14 cellular contexts compared by ENCODE assay signal in genomic region chr21:44766014-44766817, GRCh38. TPM values are rescaled to one million over a fixed set of nuclear protein-coding genes. Genes with fewer than 3 reads are reported as not detected.
A peak's percentile ranks its signal among the peaks of the same experiment; 100 is the strongest.
DNase-seq lines count a peak whose midpoint lies in the region; ATAC-seq and TF ChIP-seq lines count a peak whose summit lies in the region.
"Had no signal": no experiment of that assay in that cellular context is flagged by ENCODE, and none has a peak within 500 bp of the region (broad histone marks: within the 10 kb centered on the region; RNA-seq: fewer than 3 reads in every experiment).

No MANE protein-coding gene starts in this region.

- H2AFZ ChIP-seq in PC-3 (ENCODE audit: low read length) (no peak overlapping the region), trophoblast cell (ENCODE audit: insufficient read depth, low read length, poor library complexity) (no peak overlapping the region)

- H3K27ac Mint-ChIP-seq in activated naive CD4-positive, alpha-beta T cell treated with anti-CD3 and anti-CD28 coated beads for 36 hours = peak overlapping the region; percentile 38
- peak overlapping the region in 4 of 5 experiments; percentile 39 to 86 (median 66) for H3K27ac Mint-ChIP-seq in brain
- H3K27ac Mint-ChIP-seq: dendritic cell treated with granulocyte-macrophage colony-stimulating factor and Interleukin-4, amounts not matched to agents 40 ng/mL and 50 ng/mL, for 4 days had no signal

- DNase-seq in activated naive CD4-positive, alpha-beta T cell treated with anti-CD3 and anti-CD28 coated beads for 36 hours = no peak
- DNase-seq in activated naive CD4-positive, alpha-beta T cell (lab: John Stamatoyannopoulos, UW) = no peak
- DNase-seq in PC-3 (no peak), trophoblast cell (no peak), T-helper 9 cell (no peak), hepatic stellate cell (ENCODE audit: low spot score) (no peak), NCI-H1417 (lab: John Stamatoyannopoulos, UW) (no peak)
- DNase-seq: NCI-H2227 treated with DMSO at 0.1 percent for 48 hours had no signal

- H2AK5ac ChIP-seq in trophoblast cell (ENCODE audit: low read length) = no peak overlapping the region

- H3K9ac ChIP-seq in PC-3 (ENCODE audit: low read length) (no peak overlapping the region), trophoblast cell (ENCODE audit: low read length) (no peak overlapping the region)

- H3K4ac ChIP-seq in trophoblast cell (ENCODE audit: low read depth, low read length) = no peak overlapping the region

- H3K18ac ChIP-seq in trophoblast cell (ENCODE audit: low read length) = no peak overlapping the region

- POLR2A ChIA-PET in PC-3 (lab: Charles Lee; ENCODE audit: unreplicated experiment) = no interaction called here

- H3K4me2 ChIP-seq in PC-3 (ENCODE audit: low read length) (peak overlapping the region; percentile 75), trophoblast cell (ENCODE audit: low read length) (no peak overlapping the region)

- no peak overlapping the region for H4K12ac ChIP-seq in trophoblast cell (ENCODE audit: low read depth, low read length)

- peak overlapping the region; percentile 53 for H4K91ac ChIP-seq in trophoblast cell (ENCODE audit: low read depth, low read length)

- peaks cover 8% of the 10 kb centered on the region for H3F3A ChIP-seq in PC-3 (ENCODE audit: low read length, unreplicated experiment)

- no peaks in the 10 kb centered on the region for H3K9me2 ChIP-seq in PC-3 (replicated peaks; ENCODE audit: low read length)

- peaks cover 7% of the 10 kb centered on the region for H3K36me3 Mint-ChIP-seq in activated naive CD4-positive, alpha-beta T cell treated with anti-CD3 and anti-CD28 coated beads for 36 hours (ENCODE audit: low read depth)
- H3K36me3 Mint-ChIP-seq in brain = peaks cover 21% of the 10 kb centered on the region

- no TSS peak for BruUV-seq in PC-3 (replicated peaks; lab: Mats Ljungman, UMichigan)

- H3K27ac ChIP-seq in PC-3 (ENCODE audit: low read length) (peak overlapping the region; percentile 55), trophoblast cell (ENCODE audit: low read depth, low read length) (no peak overlapping the region)

- WGBS in trophoblast cell (ENCODE audit: extremely low coverage, insufficient coverage, insufficient read length) = no CpG with 5 or more reads among the region's 24 CpGs

- peaks cover 3% of the 10 kb centered on the region for H3K79me1 ChIP-seq in trophoblast cell (ENCODE audit: low read length)

- H2BK12ac ChIP-seq in trophoblast cell (ENCODE audit: low read length) = peak overlapping the region; percentile 1

- no peak overlapping the region for H3K23ac ChIP-seq in trophoblast cell (ENCODE audit: low read length)

- H3K4me3 Mint-ChIP-seq in activated naive CD4-positive, alpha-beta T cell treated with anti-CD3 and anti-CD28 coated beads for 36 hours = no peak overlapping the region
- H3K4me3 Mint-ChIP-seq in brain = no peak overlapping the region
- H3K4me3 Mint-ChIP-seq: dendritic cell treated with granulocyte-macrophage colony-stimulating factor and Interleukin-4, amounts not matched to agents 40 ng/mL and 50 ng/mL, for 4 days; mesothelial cell of epicardium had no signal

- H3K4me3 ChIP-seq in PC-3 (ENCODE audit: low read length) = peak overlapping the region; percentile 36; the same call in 1 of the 2 replicates
- no peak overlapping the region for H3K4me3 ChIP-seq in trophoblast cell (ENCODE audit: low read depth, low read length)

- H3K4me1 Mint-ChIP-seq in activated naive CD4-positive, alpha-beta T cell treated with anti-CD3 and anti-CD28 coated beads for 36 hours (ENCODE audit: low read depth) = peaks cover 11% of the 10 kb centered on the region
- peaks cover 37% of the 10 kb centered on the region for H3K4me1 Mint-ChIP-seq in brain

- H3K79me2 ChIP-seq in PC-3 (ENCODE audit: low read length) = no peaks in the 10 kb centered on the region
- H3K79me2 ChIP-seq in trophoblast cell (ENCODE audit: control insufficient read depth, insufficient read depth, low read length, poor library complexity) = no peaks in the 10 kb centered on the region

- H3K9me3 ChIP-seq in PC-3 (ENCODE audit: low read length) (no peaks in the 10 kb centered on the region), trophoblast cell (ENCODE audit: insufficient read depth, low read depth, low read length) (no peaks in the 10 kb centered on the region)

- no peaks in the 10 kb centered on the region for H3K9me3 Mint-ChIP-seq in activated naive CD4-positive, alpha-beta T cell treated with anti-CD3 and anti-CD28 coated beads for 36 hours
- H3K9me3 Mint-ChIP-seq in brain = no peaks in the 10 kb centered on the region
- H3K9me3 Mint-ChIP-seq: dendritic cell treated with granulocyte-macrophage colony-stimulating factor and Interleukin-4, amounts not matched to agents 40 ng/mL and 50 ng/mL, for 4 days; mesothelial cell of epicardium; type B pancreatic cell had no signal

- peak overlapping the region; percentile 41 for H3K14ac ChIP-seq in trophoblast cell (ENCODE audit: low read length)

- H3K4me1 ChIP-seq in PC-3 (ENCODE audit: insufficient read depth, low read length) (peaks cover 30% of the 10 kb centered on the region), trophoblast cell (ENCODE audit: control insufficient read depth in 1 of 2, insufficient read depth in 2 of 2, low read length in 2 of 2) (peaks cover 14 to 17% of the 10 kb centered on the region in 2 experiments)

- H3K36me3 ChIP-seq in PC-3 (ENCODE audit: low read depth, low read length) (peaks cover 15% of the 10 kb centered on the region), trophoblast cell (ENCODE audit: control insufficient read depth in 1 of 2, insufficient read depth in 2 of 2, low read length in 2 of 2) (peaks cover 5 to 11% of the 10 kb centered on the region in 2 experiments)

- no peak overlapping the region for H2BK5ac ChIP-seq in trophoblast cell (ENCODE audit: low read depth, low read length, poor library complexity)

- intact Hi-C loops in activated naive CD4-positive, alpha-beta T cell treated with anti-CD3 and anti-CD28 coated beads for 36 hours (cut with micrococcal nuclease) = no loop called here
- intact Hi-C loops in PC-3 (cut with micrococcal nuclease) = no loop called here

- no peaks in the 10 kb centered on the region for H3K27me3 Mint-ChIP-seq in activated naive CD4-positive, alpha-beta T cell treated with anti-CD3 and anti-CD28 coated beads for 36 hours (ENCODE audit: low read depth)
- peaks cover 3% of the 10 kb centered on the region for H3K27me3 Mint-ChIP-seq in brain
- H3K27me3 Mint-ChIP-seq: dendritic cell treated with granulocyte-macrophage colony-stimulating factor and Interleukin-4, amounts not matched to agents 40 ng/mL and 50 ng/mL, for 4 days had no signal

- peak overlapping the region; percentile 2 for H2BK120ac ChIP-seq in trophoblast cell (ENCODE audit: insufficient read depth, low read length, poor library complexity)

- H4K20me1 ChIP-seq in PC-3 (ENCODE audit: low read length) = no peaks in the 10 kb centered on the region

- no peak for ATAC-seq in PC-3

- H3K27me3 ChIP-seq in PC-3 (ENCODE audit: low read length) (no peaks in the 10 kb centered on the region), trophoblast cell (ENCODE audit: insufficient read depth, low read length) (no peaks in the 10 kb centered on the region)

- CTCF ChIA-PET in activated naive CD4-positive, alpha-beta T cell treated with anti-CD3 and anti-CD28 coated beads for 36 hours (lab: Charles Lee) = interaction anchor here (2.0 kb wide), 1 partner anchor 256 kb away, joined by 6 read pairs; no protein-coding TSS in a partner anchor
- CTCF ChIA-PET in PC-3 (lab: Charles Lee) = no interaction called here

- TF ChIP-seq CTCF in PC-3 (conservative IDR thresholded peaks at IDR 0.05; ENCODE audit: low read depth, low read length) (no peak), brain (conservative IDR thresholded peaks at IDR 0.05) (no peak)

- no peak overlapping the region for H4K8ac ChIP-seq in trophoblast cell (ENCODE audit: low read depth, low read length)

RNA-seq across cellular contexts. Expression of gene UBE2G2, which starts 35.4 kb away (rescaled TPM):
- 10 to 100 TPM; 94.0 to 95.2 TPM for total RNA-seq in activated naive CD4-positive, alpha-beta T cell treated with anti-CD3 and anti-CD28 coated beads for 36 hours
- 159 and 189 TPM in 2 replicates for total RNA-seq in PC-3 (2014; rRNA removed)
- 49.1 TPM for polyA plus RNA-seq in brain (ENCODE audit: insufficient read depth, low read depth, low replicate concordance)
- polyA plus RNA-seq in trophoblast cell (2013) = 31.5 and 32.1 TPM in 2 replicates

RNA-seq across cellular contexts. Expression of gene SUMO3, which starts 51.6 kb away (rescaled TPM):
- 10 to 100 TPM; 87.1 to 94.7 TPM for total RNA-seq in activated naive CD4-positive, alpha-beta T cell treated with anti-CD3 and anti-CD28 coated beads for 36 hours
- total RNA-seq in PC-3 (2014; rRNA removed) = 242 and 290 TPM in 2 replicates
- 149 TPM for polyA plus RNA-seq in brain (ENCODE audit: insufficient read depth, low read depth, low replicate concordance)
- polyA plus RNA-seq in trophoblast cell (2013) = 92.0 and 98.8 TPM in 2 replicates

RNA-seq across cellular contexts. Expression of gene TSPEAR, which starts 54.8 kb away (rescaled TPM):
- not detected for total RNA-seq in activated naive CD4-positive, alpha-beta T cell treated with anti-CD3 and anti-CD28 coated beads for 36 hours
- total RNA-seq in PC-3 (2014; rRNA removed) = 2.1 and 3.2 TPM in 2 replicates
- polyA plus RNA-seq in brain (ENCODE audit: insufficient read depth, low read depth, low replicate concordance) = 2.4 TPM
- not detected in 2 replicates for polyA plus RNA-seq in trophoblast cell (2013)
- total RNA-seq: T-helper 2 cell treated with Interferon-gamma antibody and Interleukin-4, amounts not matched to agents 100 ng/mL and 5 ng/mL, for 36 hours had no signal
- polyA plus RNA-seq: AG04450 had no signal
